21 cellular contexts compared by ENCODE assay signal in the genomic region with DNA sequence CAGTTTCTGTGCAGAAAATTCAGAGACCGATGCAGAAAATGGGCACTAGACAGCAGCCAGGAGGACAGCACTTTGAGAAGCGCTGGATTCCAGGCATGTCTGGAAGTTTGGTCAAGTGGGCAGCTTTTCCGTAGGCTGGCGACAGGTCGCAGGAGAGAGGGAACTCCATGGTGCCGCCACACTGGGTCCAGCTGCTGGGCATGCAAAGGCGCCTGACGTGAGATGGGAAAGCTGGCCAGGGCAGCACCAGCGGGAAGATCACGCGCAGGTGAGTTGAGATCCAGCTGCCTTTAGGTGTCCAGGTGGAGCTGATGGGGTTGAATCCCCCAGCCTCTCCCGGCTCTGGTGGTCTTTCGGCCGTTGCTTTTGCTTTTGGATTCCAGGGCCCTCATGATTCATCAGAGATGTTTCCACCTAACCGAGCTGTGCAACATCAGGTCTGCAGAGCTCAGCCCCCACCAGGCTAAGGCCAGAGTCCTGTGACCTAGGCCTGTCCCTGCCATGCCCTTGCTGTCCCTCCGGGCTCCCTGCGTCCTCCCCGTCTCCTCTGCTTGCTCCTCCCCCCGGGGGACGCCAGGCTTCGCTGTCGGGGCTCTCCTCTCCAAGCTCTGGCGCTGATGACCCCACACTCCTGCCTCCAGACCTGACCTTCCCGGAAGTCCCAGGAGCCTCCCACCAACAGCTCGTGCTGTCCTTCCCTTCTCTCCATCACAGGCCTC.
"Had no signal": no experiment of that assay in that cellular context is flagged by ENCODE, and none has a peak within 500 bp of the region (broad histone marks: within the 10 kb centered on the region; RNA-seq: fewer than 3 reads in every experiment).

No MANE protein-coding gene starts in this region.

- H3K9me3 Mint-ChIP-seq: activated CD4-positive, alpha-beta memory T cell treated with anti-CD3 and anti-CD28 coated beads, Interleukin-2, amount 10 ng/mL, durations not matched to agents 7 days and 5 days; activated naive CD8-positive, alpha-beta T cell treated with anti-CD3 and anti-CD28 coated beads for 36 hours had no signal

- H3K27me3 ChIP-seq: right lobe of liver, testis, vagina had no signal

- H3K27ac ChIP-seq: breast epithelium, heart right ventricle, parathyroid adenoma, right lobe of liver, skin epidermis, testis, vagina had no signal

- H3K4me3 Mint-ChIP-seq: activated CD4-positive, alpha-beta memory T cell treated with anti-CD3 and anti-CD28 coated beads, Interleukin-2, amount 10 ng/mL, durations not matched to agents 7 days and 5 days; activated naive CD8-positive, alpha-beta T cell treated with anti-CD3 and anti-CD28 coated beads for 36 hours; activated T-helper 1 cell treated with anti-CD3 and anti-CD28 coated beads, Interleukin-12 subunit alpha, Interleukin-12 subunit beta, Interleukin-2, Interleukin-4 antibody, amounts not matched to agents 30 ng/mL and 10 ng/mL and 1 ng/mL, durations not matched to agents 14 hours and 24 hours and 36 hours; mesothelial cell of epicardium; nephron; stimulated activated naive B cell treated with anti-CD40 and anti-IgM and Interleukin-4, amounts not matched to agents 10 μg/mL and 1 μg/mL and 100 μg/mL, for 72 hours; T-helper 17 cell had no signal

- ATAC-seq: heart right ventricle; right lobe of liver; stimulated activated naive B cell treated with anti-CD40 and anti-IgM and Interleukin-4, amounts not matched to agents 10 μg/mL and 1 μg/mL and 100 μg/mL, for 72 hours; T-helper 17 cell had no signal

- H3K36me3 Mint-ChIP-seq: activated naive CD8-positive, alpha-beta T cell treated with anti-CD3 and anti-CD28 coated beads for 36 hours; mesothelial cell of epicardium had no signal

- H3K4me3 ChIP-seq: breast epithelium, heart right ventricle, lung, right lobe of liver, skin epidermis, testis, vagina had no signal

- DNase-seq: activated CD4-positive, alpha-beta memory T cell treated with anti-CD3 and anti-CD28 coated beads, Interleukin-2, amount 10 ng/mL, durations not matched to agents 7 days and 5 days; activated CD4-positive, CD25-positive, alpha-beta regulatory T cell; activated naive CD4-positive, alpha-beta T cell treated with Interleukin-2 at 50 U/mL for 16 hours; activated naive CD8-positive, alpha-beta T cell treated with anti-CD3 and anti-CD28 coated beads for 36 hours; cortex of kidney; heart right ventricle; stimulated activated CD4-positive, alpha-beta T cell treated with anti-CD3 and anti-CD28 coated beads, Interleukin-2, amount 100 ng/mL, for 48 hours; stimulated activated naive B cell treated with anti-CD40 and anti-IgM and Interleukin-4, amounts not matched to agents 10 μg/mL and 1 μg/mL and 100 μg/mL, for 72 hours; SW 1271; T-helper 17 cell; testis; trophoblast cell had no signal

- H3K4me1 Mint-ChIP-seq: activated CD4-positive, alpha-beta memory T cell treated with anti-CD3 and anti-CD28 coated beads, Interleukin-2, amount 10 ng/mL, durations not matched to agents 7 days and 5 days; activated naive CD8-positive, alpha-beta T cell treated with anti-CD3 and anti-CD28 coated beads for 36 hours; T-helper 17 cell had no signal

- H3K27me3 Mint-ChIP-seq: activated CD4-positive, alpha-beta memory T cell treated with anti-CD3 and anti-CD28 coated beads, Interleukin-2, amount 10 ng/mL, durations not matched to agents 7 days and 5 days had no signal

- H3K27ac Mint-ChIP-seq: activated CD4-positive, alpha-beta memory T cell treated with anti-CD3 and anti-CD28 coated beads, Interleukin-2, amount 10 ng/mL, durations not matched to agents 7 days and 5 days; activated naive CD8-positive, alpha-beta T cell treated with anti-CD3 and anti-CD28 coated beads for 36 hours; activated T-helper 1 cell treated with anti-CD3 and anti-CD28 coated beads, Interleukin-12 subunit alpha, Interleukin-12 subunit beta, Interleukin-2, Interleukin-4 antibody, amounts not matched to agents 30 ng/mL and 10 ng/mL and 1 ng/mL, durations not matched to agents 14 hours and 24 hours and 36 hours; mesothelial cell of epicardium; stimulated activated naive B cell treated with anti-CD40 and anti-IgM and Interleukin-4, amounts not matched to agents 10 μg/mL and 1 μg/mL and 100 μg/mL, for 72 hours; T-helper 17 cell had no signal
